34 cellular contexts compared by ENCODE assay signal in the genomic region with DNA sequence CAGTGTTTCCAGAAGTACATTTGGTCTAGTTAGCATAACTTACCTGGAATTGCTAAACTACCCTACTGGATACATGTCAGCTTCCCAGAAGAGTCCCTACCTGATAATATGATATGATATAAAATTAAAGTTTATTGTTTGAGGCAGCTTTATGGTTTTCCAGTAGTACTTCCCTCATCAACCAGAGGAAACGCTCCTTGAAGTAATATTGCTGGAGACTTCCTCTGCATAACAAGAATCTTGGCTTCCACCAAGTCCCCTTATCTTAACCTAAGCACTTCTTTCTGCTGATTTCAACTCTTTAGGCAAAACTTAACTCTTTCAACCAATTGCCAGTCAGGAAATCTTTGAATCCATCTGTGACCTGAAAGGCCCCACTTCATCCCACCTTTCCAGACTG.
"Had no signal": no experiment of that assay in that cellular context is flagged by ENCODE, and none has a peak within 500 bp of the region (broad histone marks: within the 10 kb centered on the region; RNA-seq: fewer than 3 reads in every experiment).

No MANE protein-coding gene starts in this region.

- DNase-seq: Karpas-422, Kasumi-1, KBM-7, KG1, MG63, MM.1S, MV-4-11, NCI-H1048, NCI-H1092, NCI-H1092 treated with DMSO at 0.1 percent for 48 hours, NCI-H1105 treated with DMSO at 0.1 percent for 48 hours, NCI-H1417, NCI-H1417 treated with DMSO at 0.1 percent for 48 hours, NCI-H1436, NCI-H1436 treated with DMSO at 0.1 percent for 48 hours, NCI-H146, NCI-H1694, NCI-H1694 treated with DMSO at 0.1 percent for 48 hours, NCI-H187, NCI-H187 treated with DMSO at 0.1 percent for 48 hours, NCI-H1930, NCI-H2029, NCI-H2029 treated with DMSO at 0.1 percent for 48 hours, NCI-H2081, NCI-H2081 treated with DMSO at 0.1 percent for 48 hours, NCI-H2107, NCI-H2171, NCI-H2171 treated with DMSO at 0.1 percent for 48 hours, NCI-H2227 treated with DMSO at 0.1 percent for 48 hours, NCI-H226, NCI-H345, NCI-H446, NCI-H446 treated with DMSO at 0.1 percent for 48 hours had no signal

- H3K4me3 ChIP-seq: MG63 had no signal

- H3K27ac ChIP-seq: KMS-11 had no signal

- H3K36me3 ChIP-seq: MG63 had no signal

- H3K27me3 ChIP-seq: MG63 had no signal

- H3K9ac ChIP-seq: KMS-11 had no signal

- H3K4me2 ChIP-seq: KMS-11 had no signal
